ENCODE assay signal across 13 cellular contexts in genomic region chr4:156195914-156196313, GRCh38.
A peak's percentile ranks its signal among the peaks of the same experiment; 100 is the strongest.
DNase-seq lines count a peak whose midpoint lies in the region; ATAC-seq and TF ChIP-seq lines count a peak whose summit lies in the region.
"Had no signal": no experiment of that assay in that cellular context is flagged by ENCODE, and none has a peak within 500 bp of the region (broad histone marks: within the 10 kb centered on the region; RNA-seq: fewer than 3 reads in every experiment).

No MANE protein-coding gene starts in this region.

- H3K27me3 Mint-ChIP-seq in type B pancreatic cell: no peaks in the 10 kb centered on the region
- H3K27me3 Mint-ChIP-seq: CD4-positive, CD25-positive, alpha-beta regulatory T cell had no signal

- peak; percentile 96 for DNase-seq in MV-4-11 (lab: John Stamatoyannopoulos, UW)
- DNase-seq in lower leg skin (ENCODE audit: low spot score in 2 of 2): no peak
- DNase-seq in SHP77 (lab: John Stamatoyannopoulos, UW): no peak
- DNase-seq in type B pancreatic cell (ENCODE audit: extremely low spot score, unreplicated experiment): no peak
- DNase-seq in dorsolateral prefrontal cortex: no peak
- DNase-seq: CD4-positive, CD25-positive, alpha-beta regulatory T cell; NCI-H510A treated with DMSO at 0.1 percent for 48 hours; stomach had no signal

- peaks cover 21% of the 10 kb centered on the region for H3K4me1 Mint-ChIP-seq in type B pancreatic cell (ENCODE audit: unreplicated experiment)
- H3K4me1 Mint-ChIP-seq: CD4-positive, CD25-positive, alpha-beta regulatory T cell had no signal

- no peak overlapping the region for H3K27ac Mint-ChIP-seq in type B pancreatic cell
- H3K27ac Mint-ChIP-seq: CD4-positive, CD25-positive, alpha-beta regulatory T cell had no signal

- intact Hi-C loops in lower leg skin (cut with DNase I; ENCODE audit: low total_unique reads) (no loop called here), dorsolateral prefrontal cortex (cut with DNase I) (no loop called here)

- H3K4me3 Mint-ChIP-seq in type B pancreatic cell: no peak overlapping the region
- H3K4me3 Mint-ChIP-seq: CD4-positive, CD25-positive, alpha-beta regulatory T cell had no signal

- ATAC-seq in GM18511 (IDR thresholded peaks at IDR 0.05; ENCODE audit: unreplicated experiment): peak; percentile 92
- peak; percentile 85 for ATAC-seq in GM21367 (IDR thresholded peaks at IDR 0.05; ENCODE audit: unreplicated experiment)
- peak; percentile 98 for ATAC-seq in HG03025 (IDR thresholded peaks at IDR 0.05; ENCODE audit: low FRiP score, unreplicated experiment)
- ATAC-seq: K562 had no signal

- H3K27me3 ChIP-seq in dorsolateral prefrontal cortex: no peaks in the 10 kb centered on the region
- H3K27me3 ChIP-seq: stomach had no signal

- H3K4me3 ChIP-seq in lower leg skin (ENCODE audit: low read depth, poor library complexity, severe bottlenecking) (no peak overlapping the region), dorsolateral prefrontal cortex (no peak overlapping the region)
- H3K4me3 ChIP-seq: K562, stomach had no signal

- no peaks in the 10 kb centered on the region for H3K36me3 Mint-ChIP-seq in type B pancreatic cell
- H3K36me3 Mint-ChIP-seq: CD4-positive, CD25-positive, alpha-beta regulatory T cell had no signal

- TF ChIP-seq POLR2A in lower leg skin (IDR thresholded peaks at IDR 0.05): no peak

- TF ChIP-seq CTCF in lower leg skin (IDR thresholded peaks at IDR 0.05) (no peak), type B pancreatic cell (conservative IDR thresholded peaks at IDR 0.05) (no peak), dorsolateral prefrontal cortex (IDR thresholded peaks at IDR 0.05 in 54 of 56, conservative IDR thresholded peaks at IDR 0.05 in 2 of 56; ENCODE audit: low read depth in 1 of 56, partially characterized antibody in 56 of 56) (no peak)

- H3K27ac ChIP-seq in dorsolateral prefrontal cortex: no peak overlapping the region
- H3K27ac ChIP-seq: epithelial cell of prostate, stomach had no signal

- peaks cover 13% of the 10 kb centered on the region for H3K9me3 Mint-ChIP-seq in type B pancreatic cell
